8 cellular contexts compared by ENCODE assay signal in the genomic region with DNA sequence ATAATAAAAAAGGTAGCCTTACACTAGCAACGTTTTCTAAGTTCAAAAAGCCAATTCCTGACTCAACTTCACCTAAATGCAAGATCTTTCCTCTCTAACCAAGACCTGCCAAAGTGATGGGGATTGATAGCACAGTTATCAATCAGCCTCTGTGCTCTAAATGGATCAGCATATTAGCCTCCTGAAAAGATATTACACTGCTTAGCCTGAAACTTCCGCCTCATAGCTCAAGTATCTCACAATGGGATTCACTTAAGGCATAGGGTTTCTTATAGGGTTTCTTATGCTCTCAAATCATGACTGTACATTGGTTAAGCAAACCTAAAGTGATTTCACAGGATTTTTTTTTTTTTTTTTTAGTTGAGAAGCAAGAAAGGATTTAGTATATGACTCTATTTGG. TPM values are rescaled to one million over a fixed set of nuclear protein-coding genes. Genes with fewer than 3 reads are reported as not detected.
A peak's percentile ranks its signal among the peaks of the same experiment; 100 is the strongest.
DNase-seq lines count a peak whose midpoint lies in the region; ATAC-seq, FAIRE-seq and TF ChIP-seq lines count a peak whose summit lies in the region.

No MANE protein-coding gene starts in this region.

- H4K20me1 ChIP-seq in GM12878 (ENCODE audit: control insufficient read depth, insufficient read depth): no peaks in the 10 kb centered on the region

- CTCF ChIA-PET in Caco-2 (lab: Charles Lee) (interaction anchor here (0.6 kb wide), 1 partner anchor 184 kb away, joined by 4 read pairs; no protein-coding TSS in a partner anchor), GM12878 (lab: Yijun Ruan, JAX) (interaction anchor here (0.6 to 1.5 kb wide), 4 partner anchors 10 to 177 kb away, joined by 3 to 6 read pairs (median 4); no protein-coding TSS in a partner anchor)

- H3K27me3 ChIP-seq in Caco-2 (replicated peaks; ENCODE audit: control insufficient read depth, insufficient read depth, low read length) (no peaks in the 10 kb centered on the region; the same call in 1 of the 2 replicates), GM12878 (replicated peaks in 1 of 2; ENCODE audit: control insufficient read depth in 2 of 2, insufficient read depth in 2 of 2, low read length in 1 of 2) (no peaks in the 10 kb centered on the region), neuron (ENCODE audit: insufficient read depth, low read length) (no peaks in the 10 kb centered on the region)

- ATAC-seq in HG02798 (IDR thresholded peaks at IDR 0.05; ENCODE audit: poor library complexity, unreplicated experiment) (peak; percentile 5), GM12878 (no peak), GM21447 (IDR thresholded peaks at IDR 0.05; ENCODE audit: unreplicated experiment) (no peak)

- DNase-seq in Caco-2: no peak
- DNase-seq in GM12878 (ENCODE audit: low read depth, low spot score): no peak
- no peak for DNase-seq in urothelium cell line (ENCODE audit: low spot score)
- no peak for DNase-seq in NCI-H510A treated with DMSO at 0.1 percent for 48 hours (lab: John Stamatoyannopoulos, UW)
- DNase-seq in lower leg skin (ENCODE audit: low spot score in 2 of 2): no peak

- no peaks in the 10 kb centered on the region for H3K36me3 ChIP-seq in Caco-2 (ENCODE audit: control insufficient read depth, insufficient read depth, low read length)
- H3K36me3 ChIP-seq in GM12878 (ENCODE audit: control insufficient read depth in 2 of 2, insufficient read depth in 2 of 2, low read length in 1 of 2): no peaks in the 10 kb centered on the region
- no peaks in the 10 kb centered on the region for H3K36me3 ChIP-seq in neuron (ENCODE audit: insufficient read depth, low read length)

- peaks cover 12% of the 10 kb centered on the region for H3K4me1 ChIP-seq in Caco-2
- peaks cover 29% of the 10 kb centered on the region for H3K4me1 ChIP-seq in GM12878 (ENCODE audit: control insufficient read depth, insufficient read depth, low read length)
- H3K4me1 ChIP-seq in neuron (ENCODE audit: insufficient read depth, low read length): peaks cover 24% of the 10 kb centered on the region

- no peak for TF ChIP-seq RAD21 in GM12878 (IDR thresholded peaks at IDR 0.05; ENCODE audit: insufficient read depth, low read depth, low read length)

- in situ Hi-C loops in GM12878 (cut with MboI): no loop called here

- H3K4me2 ChIP-seq in GM12878 (ENCODE audit: control insufficient read depth, insufficient read depth): peak overlapping the region; percentile 77

- H3K36me3 Mint-ChIP-seq in Caco-2 (ENCODE audit: insufficient read depth, unreplicated experiment): no peaks in the 10 kb centered on the region

- intact Hi-C loops in Caco-2 (cut with micrococcal nuclease; ENCODE audit: unreplicated experiment) (no loop called here), GM12878 (cut with micrococcal nuclease; ENCODE audit: unreplicated experiment) (no loop called here), lower leg skin (cut with DNase I; ENCODE audit: low total_unique reads) (no loop called here)

- H3K27me3 Mint-ChIP-seq in Caco-2 (ENCODE audit: insufficient read depth, unreplicated experiment): peaks cover 9% of the 10 kb centered on the region

- H3K9me3 ChIP-seq in Caco-2 (no peaks in the 10 kb centered on the region), GM12878 (replicated peaks; ENCODE audit: control insufficient read depth, insufficient read depth, low read length) (no peaks in the 10 kb centered on the region; the same call in 2 of the 3 replicates), neuron (ENCODE audit: low read length) (no peaks in the 10 kb centered on the region)

- FAIRE-seq in GM12878 (lab: Jason Lieb, UNC): no peak
- FAIRE-seq in urothelium cell line (lab: Jason Lieb, UNC): no peak

- H3K4me1 Mint-ChIP-seq in Caco-2 (ENCODE audit: low read depth, unreplicated experiment): no peaks in the 10 kb centered on the region

- BruUV-seq in Caco-2 (replicated peaks; lab: Mats Ljungman, UMichigan): no TSS peak
- BruUV-seq in GM12878 (replicated peaks; lab: Mats Ljungman, UMichigan): no TSS peak

- no peak overlapping the region for H3K27ac Mint-ChIP-seq in Caco-2 (ENCODE audit: unreplicated experiment)

- peak overlapping the region; percentile 63; the same call in 1 of the 2 replicates for H3K9ac ChIP-seq in GM12878 (ENCODE audit: control insufficient read depth, insufficient read depth, low read length)

- H2AFZ ChIP-seq in GM12878 (ENCODE audit: control insufficient read depth, low read depth, low read length) (peak overlapping the region; percentile 93), neuron (ENCODE audit: low read depth, low read length) (peak overlapping the region; percentile 93)

- TF ChIP-seq POLR2A in GM12878 (IDR thresholded peaks at IDR 0.05; ENCODE audit: low read depth, low read length) (no peak), lower leg skin (IDR thresholded peaks at IDR 0.05) (no peak)

- H3K4me3 Mint-ChIP-seq in Caco-2 (ENCODE audit: unreplicated experiment): peak overlapping the region; percentile 66

- POLR2A ChIA-PET in Caco-2 (lab: Charles Lee) (no interaction called here), GM12878 (lab: Charles Lee) (no interaction called here)

- no peak for TF ChIP-seq CTCF in Caco-2 (IDR thresholded peaks at IDR 0.05; ENCODE audit: insufficient read depth in 1 of 2, low read depth in 1 of 2, low read length in 1 of 2, severe bottlenecking in 1 of 2, unreplicated experiment in 1 of 2)
- TF ChIP-seq CTCF in GM12878 (IDR thresholded peaks at IDR 0.05 in 2 of 3, conservative IDR thresholded peaks at IDR 0.05 in 1 of 3; ENCODE audit: control insufficient read depth in 2 of 3, extremely low read depth in 1 of 3, insufficient read depth in 1 of 3, low read depth in 3 of 3, low read length in 3 of 3): no peak
- no peak for TF ChIP-seq CTCF in lower leg skin (IDR thresholded peaks at IDR 0.05)

- SMC1A ChIA-PET in GM12878 (lab: Charles Lee; ENCODE audit: uncharacterized antibody, unreplicated experiment): interaction anchor here (1.4 kb wide), 1 partner anchor 73 kb away, joined by 3 read pairs; no protein-coding TSS in a partner anchor

- no peak overlapping the region for H3K4me3 ChIP-seq in Caco-2 (ENCODE audit: low read depth, low read length)
- peak overlapping the region; percentile 78 for H3K4me3 ChIP-seq in GM12878
- peak overlapping the region; percentile 71 for H3K4me3 ChIP-seq in neuron (ENCODE audit: low read length)
- no peak overlapping the region for H3K4me3 ChIP-seq in lower leg skin (ENCODE audit: low read depth, poor library complexity, severe bottlenecking)

- peak overlapping the region; percentile 87 for H3K27ac ChIP-seq in GM12878 (ENCODE audit: control insufficient read depth, insufficient read depth)

- RAD21 ChIA-PET in GM12878 (lab: Charles Lee; ENCODE audit: unreplicated experiment): no interaction called here

- 20% methylated on average over 2 of the region's 2 CpGs for WGBS in GM12878 (ENCODE audit: insufficient coverage, insufficient replicate concordance, low lambda C conversion rate, missing lambda C conversion rate)
- 41 to 50% methylated on average over 2 of the region's 2 CpGs for WGBS in lower leg skin, 2 donors

- H3K9me3 Mint-ChIP-seq in Caco-2 (ENCODE audit: unreplicated experiment): no peaks in the 10 kb centered on the region

- H3K79me2 ChIP-seq in GM12878 (ENCODE audit: control insufficient read depth, insufficient read depth, low read length): peaks cover 27% of the 10 kb centered on the region

- no peak for TF ChIP-seq EP300 in GM12878 (IDR thresholded peaks at IDR 0.05; ENCODE audit: borderline replicate concordance in 1 of 2, control insufficient read depth in 1 of 2, low read depth in 2 of 2, low read length in 2 of 2)

TF ChIP-seq in GM12878, 131 proteins besides CTCF, POLR2A, EP300 and RAD21:
- 0 out of 2 replicates have a peak, but pooled peaks have one; percentile 5 for TF ChIP-seq NFIC (IDR thresholded peaks at IDR 0.05; ENCODE audit: low read depth, low read length)
- peak; percentile 3; the same call in 1 of the 2 replicates for TF ChIP-seq ZNF217 (IDR thresholded peaks at IDR 0.05)
- TF ChIP-seq, protein P1, sequence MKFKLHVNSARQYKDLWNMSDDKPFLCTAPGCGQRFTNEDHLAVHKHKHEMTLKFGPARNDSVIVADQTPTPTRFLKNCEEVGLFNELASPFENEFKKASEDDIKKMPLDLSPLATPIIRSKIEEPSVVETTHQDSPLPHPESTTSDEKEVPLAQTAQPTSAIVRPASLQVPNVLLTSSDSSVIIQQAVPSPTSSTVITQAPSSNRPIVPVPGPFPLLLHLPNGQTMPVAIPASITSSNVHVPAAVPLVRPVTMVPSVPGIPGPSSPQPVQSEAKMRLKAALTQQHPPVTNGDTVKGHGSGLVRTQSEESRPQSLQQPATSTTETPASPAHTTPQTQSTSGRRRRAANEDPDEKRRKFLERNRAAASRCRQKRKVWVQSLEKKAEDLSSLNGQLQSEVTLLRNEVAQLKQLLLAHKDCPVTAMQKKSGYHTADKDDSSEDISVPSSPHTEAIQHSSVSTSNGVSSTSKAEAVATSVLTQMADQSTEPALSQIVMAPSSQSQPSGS (IDR thresholded peaks at IDR 0.05; ENCODE audit: low read length): 0 out of 2 replicates have a peak, but pooled peaks have one; percentile 2
- TF ChIP-seq SRF (IDR thresholded peaks at IDR 0.05; ENCODE audit: low read depth in 2 of 2, low read length in 2 of 2): no peak
- TF ChIP-seq EED (IDR thresholded peaks at IDR 0.05; ENCODE audit: low read depth): no peak
- TF ChIP-seq BMI1 (IDR thresholded peaks at IDR 0.05; ENCODE audit: borderline replicate concordance): no peak
- TF ChIP-seq ZNF274 (IDR thresholded peaks at IDR 0.05; ENCODE audit: insufficient read depth, insufficient read length): no peak
- 0 out of 2 replicates have a peak, but pooled peaks have one; percentile 5 for TF ChIP-seq CBFB (IDR thresholded peaks at IDR 0.05; ENCODE audit: low read depth)

RNA-seq across cellular contexts. Expression of a gene that starts 0.4 kb away (rescaled TPM):
- total RNA-seq in Caco-2 (2022) (not detected in 2 replicates), GM12878 (2014; rRNA removed) (8.9 and 11.5 TPM in 2 replicates), GM12878 (2014; rRNA removed; fragmentation: Illumina TruSeq; extraction: Trizol) (9.7 and 13.6 TPM in 2 replicates), GM12878 (2021) (7.4 and 8.8 TPM in 2 replicates), lower leg skin (10 to 100 TPM; 14.6 to 40.8 (median 23.7) TPM)
- 54.3 and 56.4 TPM in 2 replicates for total RNA-seq in GM12878 (2013; cell fraction: nucleolus; rRNA removed)
- polyA plus RNA-seq in GM12878 (2011; ENCODE audit: low read depth): 11.7 TPM
- polyA plus RNA-seq in GM12878 (2011; rRNA removed) (3.5 and 5.3 TPM in 2 replicates), GM12878 (2014; fragmentation: Illumina TruSeq; extraction: Trizol) (8.2 and 10.3 TPM in 2 replicates), GM12878 (2014; fragmentation: Nextera tagmentation; extraction: Ambion mirVana) (10 to 100 TPM; 10.7 to 14.2 TPM), GM12878 (2014; rRNA removed) (6.3 and 8.1 TPM in 2 replicates), GM12878 (2016; fragmentation: Nextera tagmentation; extraction: Ambion mirVana) (10 to 100 TPM; 12.5 to 13.2 TPM)
- 1.6 and 3.1 TPM in 2 replicates for polyA plus RNA-seq in GM12878 (2011; cell fraction: cytosol; rRNA removed)
- 2.0 and 3.0 TPM in 2 replicates for polyA plus RNA-seq in GM12878 (2011; cell fraction: nucleus; rRNA removed)
- 6.7 and 8.2 TPM in 2 replicates for polyA plus RNA-seq in GM12878 (2012)
- polyA minus RNA-seq in GM12878 (2011; rRNA and poly(A)+ RNA removed): 9.3 and 11.1 TPM in 2 replicates
- 0.67 and 1.7 TPM in 2 replicates for polyA minus RNA-seq in GM12878 (2011; cell fraction: cytosol; rRNA and poly(A)+ RNA removed)
- 11.0 and 12.1 TPM in 2 replicates for polyA minus RNA-seq in GM12878 (2011; cell fraction: nucleus; rRNA and poly(A)+ RNA removed)

Comparison
In these comparisons a context has a peak if more than half of its experiments do, and no peak if none do; other contexts are left out.
1. H3K4me3 ChIP-seq: peak in GM12878 (single experiment) and neuron (single experiment); none in Caco-2 (single experiment) and lower leg skin (single experiment).